In the genomic region with DNA sequence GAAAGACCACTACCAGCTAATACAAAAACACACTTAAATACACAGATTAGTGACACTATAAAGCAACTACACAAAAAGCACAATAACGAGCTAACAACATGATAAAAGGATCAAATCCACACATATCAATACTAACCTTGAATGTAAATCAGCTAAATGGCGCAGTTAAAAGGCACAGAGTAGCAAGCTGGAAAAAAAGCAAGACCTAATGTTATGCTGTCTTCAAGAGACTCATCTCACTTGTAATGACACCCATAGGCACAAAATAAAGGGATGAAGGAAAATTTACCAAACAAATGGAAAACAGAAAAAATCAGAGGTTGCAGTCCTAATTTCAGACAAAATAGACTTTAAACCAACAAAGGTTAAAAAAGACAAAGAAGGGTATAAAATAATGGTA, we compare ENCODE assay signal across 6 cellular contexts.
"Had no signal": no experiment of that assay in that cellular context is flagged by ENCODE, and none has a peak within 500 bp of the region (broad histone marks: within the 10 kb centered on the region; RNA-seq: fewer than 3 reads in every experiment).

No MANE protein-coding gene starts in this region.

- DNase-seq: GDM1, GF-D8 had no signal

- FAIRE-seq: GM12891, GM12892, GM18507, GM19239 had no signal
